ENCODE assay signal across 24 cellular contexts in the genomic region with DNA sequence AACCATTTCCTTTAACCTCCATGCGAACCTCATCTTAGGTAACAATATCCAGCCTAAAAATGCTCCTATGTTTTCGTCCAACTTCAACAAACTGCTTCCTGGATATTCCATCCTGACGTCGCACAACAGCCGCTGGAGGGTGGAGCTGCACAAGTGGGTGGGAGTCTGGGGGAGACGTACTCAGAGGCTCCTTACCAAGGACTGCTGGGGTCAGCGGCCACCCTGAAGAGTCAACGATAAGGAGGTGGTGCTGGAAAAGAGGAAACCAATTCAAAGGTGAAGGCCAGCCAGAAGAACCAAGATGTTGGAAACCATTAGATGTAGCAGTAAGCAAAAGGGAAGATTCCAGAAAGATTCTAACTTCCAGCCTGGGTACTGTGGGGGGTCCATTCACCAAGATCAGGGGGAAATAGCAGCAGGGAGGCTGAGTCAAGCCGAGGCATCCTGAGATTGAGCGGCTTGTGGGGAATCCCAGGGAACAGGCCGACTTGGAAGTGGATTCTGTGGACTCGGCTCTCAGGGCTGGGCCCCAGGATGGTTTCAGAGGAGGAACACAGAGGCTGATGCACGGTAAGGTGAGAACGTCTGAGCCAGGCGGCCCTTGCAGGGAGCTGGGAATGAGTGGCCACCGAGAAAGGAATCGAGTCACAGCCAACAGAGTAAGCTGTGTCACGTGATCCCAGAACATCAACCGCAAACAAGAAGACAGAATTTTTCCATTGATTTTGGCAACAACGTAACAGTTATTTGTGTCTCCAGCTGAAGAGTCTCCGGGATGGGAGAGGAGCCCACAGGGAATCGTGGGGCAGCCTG.
"Had no signal": no experiment of that assay in that cellular context is flagged by ENCODE, and none has a peak within 500 bp of the region (broad histone marks: within the 10 kb centered on the region; RNA-seq: fewer than 3 reads in every experiment).

No MANE protein-coding gene starts in this region.

- H3K27ac Mint-ChIP-seq: memory B cell; mesothelial cell of epicardium; natural killer cell; neural progenitor cell; stimulated activated effector memory CD8-positive, alpha-beta T cell treated with anti-CD3 and anti-CD28 coated beads, Interleukin-12 subunit alpha, Interleukin-12 subunit beta, amount 100 ng/mL, for 72 hours had no signal

- H3K4me1 ChIP-seq: gastroesophageal sphincter, left ventricle myocardium inferior, lower lobe of right lung, neural progenitor cell, parathyroid adenoma, prostate gland, suprapubic skin, thyroid gland, upper lobe of left lung, uterus had no signal

- H3K9me3 ChIP-seq: lower lobe of right lung, prostate gland, suprapubic skin, thyroid gland, upper lobe of left lung, uterus had no signal

- H3K9me3 Mint-ChIP-seq: memory B cell; natural killer cell; neural progenitor cell; stimulated activated effector memory CD8-positive, alpha-beta T cell treated with anti-CD3 and anti-CD28 coated beads, Interleukin-12 subunit alpha, Interleukin-12 subunit beta, amount 100 ng/mL, for 72 hours had no signal

- H3K4me1 Mint-ChIP-seq: memory B cell; mesothelial cell of epicardium; natural killer cell; stimulated activated effector memory CD8-positive, alpha-beta T cell treated with anti-CD3 and anti-CD28 coated beads, Interleukin-12 subunit alpha, Interleukin-12 subunit beta, amount 100 ng/mL, for 72 hours had no signal

- H3K36me3 ChIP-seq: gastroesophageal sphincter, left ventricle myocardium inferior, lower lobe of right lung, neural progenitor cell, prostate gland, suprapubic skin, thyroid gland, upper lobe of left lung, uterus had no signal

- H3K4me3 ChIP-seq: gastroesophageal sphincter, hepatocyte, left ventricle myocardium inferior, lower lobe of right lung, neural progenitor cell, prostate gland, suprapubic skin, thyroid gland, upper lobe of left lung, uterus had no signal

- H3K27ac ChIP-seq: gastroesophageal sphincter, hepatocyte, left ventricle myocardium inferior, lower lobe of right lung, neural progenitor cell, parathyroid adenoma, prostate gland, suprapubic skin, thyroid gland, upper lobe of left lung, uterus had no signal

- H3K4me3 Mint-ChIP-seq: memory B cell; mesothelial cell of epicardium; natural killer cell; neural progenitor cell; stimulated activated effector memory CD8-positive, alpha-beta T cell treated with anti-CD3 and anti-CD28 coated beads, Interleukin-12 subunit alpha, Interleukin-12 subunit beta, amount 100 ng/mL, for 72 hours had no signal

- ATAC-seq: esophagus mucosa; gastroesophageal sphincter; left cardiac atrium; lower lobe of right lung; natural killer cell; stimulated activated effector memory CD8-positive, alpha-beta T cell treated with anti-CD3 and anti-CD28 coated beads, Interleukin-12 subunit alpha, Interleukin-12 subunit beta, amount 100 ng/mL, for 72 hours; stimulated activated naive CD8-positive, alpha-beta T cell treated with anti-CD3 and anti-CD28 coated beads, Interleukin-15, Interleukin-2, amounts not matched to agents 100 U/mL and 50 U/mL, for 24 hours had no signal

- DNase-seq: effector memory CD4-positive, alpha-beta T cell; kidney; left cardiac atrium; left ventricle myocardium inferior; lower lobe of right lung; natural killer cell; nucleus accumbens; small intestine; stimulated activated CD4-positive, alpha-beta T cell treated with anti-CD3 and anti-CD28 coated beads, Interleukin-2, amount 100 ng/mL, for 48 hours; stimulated activated CD8-positive, alpha-beta memory T cell treated with anti-CD3 and anti-CD28 coated beads, Interleukin-4, amount 100 ng/mL, for 48 hours; stimulated activated naive CD8-positive, alpha-beta T cell treated with anti-CD3 and anti-CD28 coated beads, Interleukin-15, Interleukin-2, amounts not matched to agents 100 U/mL and 50 U/mL, for 24 hours; thyroid gland; uterus had no signal

- H3K36me3 Mint-ChIP-seq: memory B cell; mesothelial cell of epicardium; natural killer cell; neural progenitor cell; stimulated activated effector memory CD8-positive, alpha-beta T cell treated with anti-CD3 and anti-CD28 coated beads, Interleukin-12 subunit alpha, Interleukin-12 subunit beta, amount 100 ng/mL, for 72 hours had no signal

- H3K27me3 ChIP-seq: hepatocyte, neural progenitor cell, thyroid gland, upper lobe of left lung, uterus had no signal
